In the genomic region with DNA sequence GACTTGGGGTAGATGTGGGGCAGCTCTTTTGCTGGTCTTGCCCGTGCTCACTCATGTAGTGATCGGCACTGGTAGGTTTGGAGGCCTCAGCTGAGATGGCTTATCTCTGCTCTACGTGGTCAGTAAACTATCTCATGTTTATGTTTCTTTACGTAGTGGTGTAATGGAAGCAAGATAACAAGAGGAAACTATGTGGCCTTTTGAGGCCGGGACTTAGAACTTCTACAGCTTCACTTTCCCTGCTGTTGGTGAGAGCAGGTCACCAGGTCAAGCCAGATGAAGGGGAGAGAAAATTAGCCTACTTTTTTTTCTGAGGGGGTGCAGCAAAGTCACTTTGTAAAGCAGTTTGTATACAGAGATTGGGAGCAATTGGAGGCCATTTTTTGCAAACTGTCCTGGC, we compare ENCODE assay signal across 1 cellular context.
TF ChIP-seq lines count a peak whose summit lies in the region.

No MANE protein-coding gene starts in this region.

TF ChIP-seq in HepG2, 621 proteins besides CTCF, POLR2A, EP300 and RAD21 (continued from another document and continues in another):
- TF ChIP-seq, protein P1, sequence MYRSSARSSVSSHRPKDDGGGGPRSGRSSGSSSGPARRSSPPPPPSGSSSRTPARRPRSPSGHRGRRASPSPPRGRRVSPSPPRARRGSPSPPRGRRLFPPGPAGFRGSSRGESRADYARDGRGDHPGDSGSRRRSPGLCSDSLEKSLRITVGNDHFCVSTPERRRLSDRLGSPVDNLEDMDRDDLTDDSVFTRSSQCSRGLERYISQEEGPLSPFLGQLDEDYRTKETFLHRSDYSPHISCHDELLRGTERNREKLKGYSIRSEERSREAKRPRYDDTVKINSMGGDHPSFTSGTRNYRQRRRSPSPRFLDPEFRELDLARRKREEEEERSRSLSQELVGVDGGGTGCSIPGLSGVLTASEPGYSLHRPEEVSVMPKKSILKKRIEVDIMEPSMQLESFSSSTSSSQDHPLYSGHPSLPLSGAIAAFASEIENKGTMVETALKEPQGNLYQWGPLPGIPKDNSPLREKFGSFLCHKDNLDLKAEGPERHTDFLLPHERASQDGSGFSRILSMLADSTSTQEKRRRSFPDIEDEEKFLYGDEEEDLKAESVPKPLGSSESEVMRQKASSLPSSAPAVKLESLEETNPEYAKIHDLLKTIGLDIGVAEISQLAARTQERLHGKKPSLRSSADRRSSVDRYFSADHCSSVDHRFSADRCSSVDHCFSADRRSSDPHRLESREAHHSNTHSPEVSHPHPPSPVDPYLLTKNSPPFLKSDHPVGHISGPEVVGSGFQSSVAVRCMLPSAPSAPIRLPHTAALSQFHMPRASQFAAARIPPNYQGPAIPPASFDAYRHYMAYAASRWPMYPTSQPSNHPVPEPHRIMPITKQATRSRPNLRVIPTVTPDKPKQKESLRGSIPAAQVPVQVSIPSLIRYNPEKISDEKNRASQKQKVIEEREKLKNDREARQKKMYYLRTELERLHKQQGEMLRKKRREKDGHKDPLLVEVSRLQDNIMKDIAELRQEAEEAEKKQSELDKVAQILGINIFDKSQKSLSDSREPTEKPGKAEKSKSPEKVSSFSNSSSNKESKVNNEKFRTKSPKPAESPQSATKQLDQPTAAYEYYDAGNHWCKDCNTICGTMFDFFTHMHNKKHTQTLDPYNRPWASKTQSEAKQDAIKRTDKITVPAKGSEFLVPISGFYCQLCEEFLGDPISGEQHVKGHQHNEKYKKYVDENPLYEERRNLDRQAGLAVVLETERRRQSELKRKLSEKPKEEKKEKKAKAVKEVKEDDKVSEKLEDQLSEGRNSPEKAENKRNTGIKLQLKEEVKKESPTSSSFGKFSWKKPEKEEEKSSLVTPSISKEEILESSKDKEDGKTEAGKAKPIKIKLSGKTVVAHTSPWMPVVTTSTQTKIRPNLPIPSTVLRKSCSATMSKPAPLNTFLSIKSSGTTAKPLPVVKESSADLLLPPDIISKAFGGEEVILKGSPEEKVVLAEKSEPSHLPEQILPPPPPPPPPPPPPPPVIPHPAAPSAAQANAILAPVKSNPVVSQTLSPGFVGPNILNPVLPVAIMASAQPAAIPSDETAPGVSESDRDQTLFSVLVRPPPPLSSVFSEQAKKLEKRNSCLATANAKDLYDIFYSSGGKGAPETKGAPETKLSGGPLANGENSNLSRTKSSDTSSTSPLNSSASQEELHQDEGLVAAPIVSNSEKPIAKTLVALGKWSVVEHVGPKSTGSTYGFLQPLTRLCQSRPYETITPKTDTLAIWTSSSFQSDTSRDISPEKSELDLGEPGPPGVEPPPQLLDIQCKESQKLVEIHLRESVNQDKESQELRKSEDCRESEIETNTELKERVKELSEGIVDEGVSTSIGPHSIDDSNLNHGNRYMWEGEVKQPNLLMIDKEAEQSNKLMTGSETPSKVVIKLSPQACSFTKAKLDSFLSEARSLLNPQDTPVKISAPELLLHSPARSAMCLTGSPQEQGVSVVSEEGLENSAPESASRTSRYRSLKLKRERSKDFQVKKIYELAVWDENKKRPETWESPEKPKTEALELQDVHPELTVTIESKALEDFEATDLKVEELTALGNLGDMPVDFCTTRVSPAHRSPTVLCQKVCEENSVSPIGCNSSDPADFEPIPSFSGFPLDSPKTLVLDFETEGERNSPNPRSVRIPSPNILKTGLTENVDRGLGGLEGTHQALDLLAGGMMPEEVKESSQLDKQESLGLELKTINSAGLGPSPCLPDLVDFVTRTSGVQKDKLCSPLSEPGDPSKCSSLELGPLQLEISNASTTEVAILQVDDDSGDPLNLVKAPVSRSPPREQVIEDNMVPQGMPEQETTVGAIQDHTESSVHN (CRISPR knock-in tag; IDR thresholded peaks at IDR 0.05): no peak
- TF ChIP-seq ZNF546 (CRISPR knock-in tag; conservative IDR thresholded peaks at IDR 0.05): no peak
- TF ChIP-seq PLRG1 (conservative IDR thresholded peaks at IDR 0.05): no peak
- TF ChIP-seq ZNF772 (CRISPR knock-in tag; IDR thresholded peaks at IDR 0.05): peak; percentile 44; the same call in 1 of the 2 replicates
- no peak for TF ChIP-seq ZNF724P (CRISPR knock-in tag; IDR thresholded peaks at IDR 0.05; ENCODE audit: borderline replicate concordance)
- no peak for TF ChIP-seq ZNF781 (CRISPR knock-in tag; IDR thresholded peaks at IDR 0.05; ENCODE audit: borderline replicate concordance, not compliant biosample characterization)
- TF ChIP-seq, protein P2, sequence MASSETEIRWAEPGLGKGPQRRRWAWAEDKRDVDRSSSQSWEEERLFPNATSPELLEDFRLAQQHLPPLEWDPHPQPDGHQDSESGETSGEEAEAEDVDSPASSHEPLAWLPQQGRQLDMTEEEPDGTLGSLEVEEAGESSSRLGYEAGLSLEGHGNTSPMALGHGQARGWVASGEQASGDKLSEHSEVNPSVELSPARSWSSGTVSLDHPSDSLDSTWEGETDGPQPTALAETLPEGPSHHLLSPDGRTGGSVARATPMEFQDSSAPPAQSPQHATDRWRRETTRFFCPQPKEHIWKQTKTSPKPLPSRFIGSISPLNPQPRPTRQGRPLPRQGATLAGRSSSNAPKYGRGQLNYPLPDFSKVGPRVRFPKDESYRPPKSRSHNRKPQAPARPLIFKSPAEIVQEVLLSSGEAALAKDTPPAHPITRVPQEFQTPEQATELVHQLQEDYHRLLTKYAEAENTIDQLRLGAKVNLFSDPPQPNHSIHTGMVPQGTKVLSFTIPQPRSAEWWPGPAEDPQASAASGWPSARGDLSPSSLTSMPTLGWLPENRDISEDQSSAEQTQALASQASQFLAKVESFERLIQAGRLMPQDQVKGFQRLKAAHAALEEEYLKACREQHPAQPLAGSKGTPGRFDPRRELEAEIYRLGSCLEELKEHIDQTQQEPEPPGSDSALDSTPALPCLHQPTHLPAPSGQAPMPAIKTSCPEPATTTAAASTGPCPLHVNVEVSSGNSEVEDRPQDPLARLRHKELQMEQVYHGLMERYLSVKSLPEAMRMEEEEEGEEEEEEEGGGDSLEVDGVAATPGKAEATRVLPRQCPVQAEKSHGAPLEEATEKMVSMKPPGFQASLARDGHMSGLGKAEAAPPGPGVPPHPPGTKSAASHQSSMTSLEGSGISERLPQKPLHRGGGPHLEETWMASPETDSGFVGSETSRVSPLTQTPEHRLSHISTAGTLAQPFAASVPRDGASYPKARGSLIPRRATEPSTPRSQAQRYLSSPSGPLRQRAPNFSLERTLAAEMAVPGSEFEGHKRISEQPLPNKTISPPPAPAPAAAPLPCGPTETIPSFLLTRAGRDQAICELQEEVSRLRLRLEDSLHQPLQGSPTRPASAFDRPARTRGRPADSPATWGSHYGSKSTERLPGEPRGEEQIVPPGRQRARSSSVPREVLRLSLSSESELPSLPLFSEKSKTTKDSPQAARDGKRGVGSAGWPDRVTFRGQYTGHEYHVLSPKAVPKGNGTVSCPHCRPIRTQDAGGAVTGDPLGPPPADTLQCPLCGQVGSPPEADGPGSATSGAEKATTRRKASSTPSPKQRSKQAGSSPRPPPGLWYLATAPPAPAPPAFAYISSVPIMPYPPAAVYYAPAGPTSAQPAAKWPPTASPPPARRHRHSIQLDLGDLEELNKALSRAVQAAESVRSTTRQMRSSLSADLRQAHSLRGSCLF (CRISPR knock-in tag; IDR thresholded peaks at IDR 0.05; ENCODE audit: borderline replicate concordance): no peak
- TF ChIP-seq, protein P3, sequence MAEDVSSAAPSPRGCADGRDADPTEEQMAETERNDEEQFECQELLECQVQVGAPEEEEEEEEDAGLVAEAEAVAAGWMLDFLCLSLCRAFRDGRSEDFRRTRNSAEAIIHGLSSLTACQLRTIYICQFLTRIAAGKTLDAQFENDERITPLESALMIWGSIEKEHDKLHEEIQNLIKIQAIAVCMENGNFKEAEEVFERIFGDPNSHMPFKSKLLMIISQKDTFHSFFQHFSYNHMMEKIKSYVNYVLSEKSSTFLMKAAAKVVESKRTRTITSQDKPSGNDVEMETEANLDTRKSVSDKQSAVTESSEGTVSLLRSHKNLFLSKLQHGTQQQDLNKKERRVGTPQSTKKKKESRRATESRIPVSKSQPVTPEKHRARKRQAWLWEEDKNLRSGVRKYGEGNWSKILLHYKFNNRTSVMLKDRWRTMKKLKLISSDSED (CRISPR knock-in tag; IDR thresholded peaks at IDR 0.05): no peak
- TF ChIP-seq GTF2F1 (IDR thresholded peaks at IDR 0.05; ENCODE audit: low read length): no peak
- TF ChIP-seq ZNF547 (CRISPR knock-in tag; IDR thresholded peaks at IDR 0.05): 0 out of 2 replicates have a peak, but pooled peaks have one; percentile 35
- TF ChIP-seq ZNF670 (CRISPR knock-in tag; IDR thresholded peaks at IDR 0.05; ENCODE audit: borderline replicate concordance): no peak
- TF ChIP-seq ZNF589 (CRISPR knock-in tag; conservative IDR thresholded peaks at IDR 0.05): no peak
- no peak for TF ChIP-seq YY1 (IDR thresholded peaks at IDR 0.05; ENCODE audit: insufficient read depth, insufficient replicate concordance, low read depth, low read length)
- 0 out of 2 replicates have a peak, but pooled peaks have one; percentile 21 for TF ChIP-seq PHF8 (CRISPR knock-in tag; IDR thresholded peaks at IDR 0.05)
- no peak for TF ChIP-seq ZNF766 (CRISPR knock-in tag; IDR thresholded peaks at IDR 0.05; ENCODE audit: borderline replicate concordance)
- TF ChIP-seq KDM2A (CRISPR knock-in tag; IDR thresholded peaks at IDR 0.05; ENCODE audit: borderline replicate concordance, low read depth): no peak
- TF ChIP-seq ZNF234 (CRISPR knock-in tag; conservative IDR thresholded peaks at IDR 0.05): no peak
- 0 out of 2 replicates have a peak, but pooled peaks have one; percentile 11 for TF ChIP-seq TAF1 (CRISPR knock-in tag; IDR thresholded peaks at IDR 0.05)
- TF ChIP-seq SAFB2 (CRISPR knock-in tag; IDR thresholded peaks at IDR 0.05; ENCODE audit: borderline replicate concordance, low read depth): no peak
- no peak for TF ChIP-seq ZNF34 (CRISPR knock-in tag; IDR thresholded peaks at IDR 0.05; ENCODE audit: borderline replicate concordance)
- no peak for TF ChIP-seq ZNF616 (CRISPR knock-in tag; IDR thresholded peaks at IDR 0.05; ENCODE audit: low read depth)
- TF ChIP-seq MXD4 (CRISPR knock-in tag; IDR thresholded peaks at IDR 0.05): no peak
- no peak for TF ChIP-seq ARHGAP35 (CRISPR knock-in tag; IDR thresholded peaks at IDR 0.05; ENCODE audit: borderline replicate concordance)
- TF ChIP-seq ISL2 (CRISPR knock-in tag; IDR thresholded peaks at IDR 0.05): peak; percentile 94
- TF ChIP-seq, protein P4, sequence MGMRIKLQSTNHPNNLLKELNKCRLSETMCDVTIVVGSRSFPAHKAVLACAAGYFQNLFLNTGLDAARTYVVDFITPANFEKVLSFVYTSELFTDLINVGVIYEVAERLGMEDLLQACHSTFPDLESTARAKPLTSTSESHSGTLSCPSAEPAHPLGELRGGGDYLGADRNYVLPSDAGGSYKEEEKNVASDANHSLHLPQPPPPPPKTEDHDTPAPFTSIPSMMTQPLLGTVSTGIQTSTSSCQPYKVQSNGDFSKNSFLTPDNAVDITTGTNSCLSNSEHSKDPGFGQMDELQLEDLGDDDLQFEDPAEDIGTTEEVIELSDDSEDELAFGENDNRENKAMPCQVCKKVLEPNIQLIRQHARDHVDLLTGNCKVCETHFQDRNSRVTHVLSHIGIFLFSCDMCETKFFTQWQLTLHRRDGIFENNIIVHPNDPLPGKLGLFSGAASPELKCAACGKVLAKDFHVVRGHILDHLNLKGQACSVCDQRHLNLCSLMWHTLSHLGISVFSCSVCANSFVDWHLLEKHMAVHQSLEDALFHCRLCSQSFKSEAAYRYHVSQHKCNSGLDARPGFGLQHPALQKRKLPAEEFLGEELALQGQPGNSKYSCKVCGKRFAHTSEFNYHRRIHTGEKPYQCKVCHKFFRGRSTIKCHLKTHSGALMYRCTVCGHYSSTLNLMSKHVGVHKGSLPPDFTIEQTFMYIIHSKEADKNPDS (CRISPR knock-in tag; IDR thresholded peaks at IDR 0.05): no peak
- no peak for TF ChIP-seq ZNF253 (CRISPR knock-in tag; IDR thresholded peaks at IDR 0.05; ENCODE audit: borderline replicate concordance)
- no peak for TF ChIP-seq ZSCAN22 (CRISPR knock-in tag; IDR thresholded peaks at IDR 0.05)
- no peak for TF ChIP-seq SMAD1 (CRISPR knock-in tag; IDR thresholded peaks at IDR 0.05; ENCODE audit: borderline replicate concordance, low read depth)
- no peak for TF ChIP-seq ZNF382 (CRISPR knock-in tag; IDR thresholded peaks at IDR 0.05; ENCODE audit: borderline replicate concordance)
- TF ChIP-seq ZNF205 (CRISPR knock-in tag; IDR thresholded peaks at IDR 0.05): no peak; the same call in 1 of the 2 replicates
- TF ChIP-seq PITX1 (CRISPR knock-in tag; IDR thresholded peaks at IDR 0.05): peak; percentile 77
- TF ChIP-seq ZFP36L1 (CRISPR knock-in tag; IDR thresholded peaks at IDR 0.05): no peak
- no peak for TF ChIP-seq ZNF20 (CRISPR knock-in tag; IDR thresholded peaks at IDR 0.05)
- TF ChIP-seq, protein P5, sequence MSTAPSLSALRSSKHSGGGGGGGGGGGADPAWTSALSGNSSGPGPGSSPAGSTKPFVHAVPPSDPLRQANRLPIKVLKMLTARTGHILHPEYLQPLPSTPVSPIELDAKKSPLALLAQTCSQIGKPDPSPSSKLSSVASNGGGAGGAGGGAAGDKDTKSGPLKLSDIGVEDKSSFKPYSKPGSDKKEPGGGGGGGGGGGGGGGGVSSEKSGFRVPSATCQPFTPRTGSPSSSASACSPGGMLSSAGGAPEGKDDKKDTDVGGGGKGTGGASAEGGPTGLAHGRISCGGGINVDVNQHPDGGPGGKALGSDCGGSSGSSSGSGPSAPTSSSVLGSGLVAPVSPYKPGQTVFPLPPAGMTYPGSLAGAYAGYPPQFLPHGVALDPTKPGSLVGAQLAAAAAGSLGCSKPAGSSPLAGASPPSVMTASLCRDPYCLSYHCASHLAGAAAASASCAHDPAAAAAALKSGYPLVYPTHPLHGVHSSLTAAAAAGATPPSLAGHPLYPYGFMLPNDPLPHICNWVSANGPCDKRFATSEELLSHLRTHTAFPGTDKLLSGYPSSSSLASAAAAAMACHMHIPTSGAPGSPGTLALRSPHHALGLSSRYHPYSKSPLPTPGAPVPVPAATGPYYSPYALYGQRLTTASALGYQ (CRISPR knock-in tag; IDR thresholded peaks at IDR 0.05): 0 out of 2 replicates have a peak, but pooled peaks have one; percentile 39
- TF ChIP-seq RFXAP (CRISPR knock-in tag; IDR thresholded peaks at IDR 0.05; ENCODE audit: borderline replicate concordance): no peak
- TF ChIP-seq SATB2 (CRISPR knock-in tag; IDR thresholded peaks at IDR 0.05): peak; percentile 23; the same call in 1 of the 2 replicates
- no peak for TF ChIP-seq ZSCAN21 (CRISPR knock-in tag; IDR thresholded peaks at IDR 0.05; ENCODE audit: borderline replicate concordance)
- no peak for TF ChIP-seq NR1H2 (CRISPR knock-in tag; IDR thresholded peaks at IDR 0.05; ENCODE audit: borderline replicate concordance, low read depth)
- TF ChIP-seq, protein P6, sequence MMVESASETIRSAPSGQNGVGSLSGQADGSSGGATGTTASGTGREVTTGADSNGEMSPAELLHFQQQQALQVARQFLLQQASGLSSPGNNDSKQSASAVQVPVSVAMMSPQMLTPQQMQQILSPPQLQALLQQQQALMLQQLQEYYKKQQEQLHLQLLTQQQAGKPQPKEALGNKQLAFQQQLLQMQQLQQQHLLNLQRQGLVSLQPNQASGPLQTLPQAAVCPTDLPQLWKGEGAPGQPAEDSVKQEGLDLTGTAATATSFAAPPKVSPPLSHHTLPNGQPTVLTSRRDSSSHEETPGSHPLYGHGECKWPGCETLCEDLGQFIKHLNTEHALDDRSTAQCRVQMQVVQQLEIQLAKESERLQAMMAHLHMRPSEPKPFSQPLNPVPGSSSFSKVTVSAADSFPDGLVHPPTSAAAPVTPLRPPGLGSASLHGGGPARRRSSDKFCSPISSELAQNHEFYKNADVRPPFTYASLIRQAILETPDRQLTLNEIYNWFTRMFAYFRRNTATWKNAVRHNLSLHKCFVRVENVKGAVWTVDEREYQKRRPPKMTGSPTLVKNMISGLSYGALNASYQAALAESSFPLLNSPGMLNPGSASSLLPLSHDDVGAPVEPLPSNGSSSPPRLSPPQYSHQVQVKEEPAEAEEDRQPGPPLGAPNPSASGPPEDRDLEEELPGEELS (CRISPR knock-in tag; IDR thresholded peaks at IDR 0.05): peak; percentile 95
